Comparison of ENCODE assay signal across 19 cellular contexts in the genomic region with DNA sequence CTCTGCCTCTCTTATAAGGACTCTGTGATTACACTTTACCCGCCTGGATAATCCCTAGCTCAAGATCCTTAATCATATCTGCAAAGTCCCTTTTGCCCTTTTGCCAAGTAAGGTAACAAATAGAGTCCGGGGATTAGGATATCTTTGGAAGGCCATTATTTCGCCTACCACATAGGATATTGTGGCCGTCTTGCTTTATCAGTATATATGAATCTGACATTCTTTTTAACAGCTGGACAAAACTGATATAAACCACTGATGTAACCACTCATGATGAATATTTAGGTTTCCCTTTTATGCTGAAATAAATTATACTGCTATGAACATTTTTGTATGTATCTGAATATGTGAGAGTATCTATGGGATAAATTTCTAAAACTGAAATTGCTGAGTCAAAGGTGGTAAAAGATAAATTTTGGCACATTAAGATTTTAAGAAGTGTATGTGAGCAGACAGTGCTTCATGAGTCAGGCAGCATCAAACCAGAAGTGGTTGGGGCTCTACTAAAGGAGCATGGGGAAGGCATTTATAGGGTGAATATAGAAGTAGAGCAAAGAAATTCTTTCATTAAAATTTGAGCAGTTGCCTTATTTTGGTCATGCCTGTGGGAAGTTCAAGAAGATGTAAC. TPM values are rescaled to one million over a fixed set of nuclear protein-coding genes. Genes with fewer than 3 reads are reported as not detected.
DNase-seq lines count a peak whose midpoint lies in the region; ATAC-seq and TF ChIP-seq lines count a peak whose summit lies in the region.
"Had no signal": no experiment of that assay in that cellular context is flagged by ENCODE, and none has a peak within 500 bp of the region (broad histone marks: within the 10 kb centered on the region; RNA-seq: fewer than 3 reads in every experiment).

No MANE protein-coding gene starts in this region.

- intact Hi-C loops in Calu3 (cut with micrococcal nuclease; ENCODE audit: unreplicated experiment) = no loop called here

- H3K9me3 Mint-ChIP-seq in Calu3 (ENCODE audit: low read depth, unreplicated experiment) = no peaks in the 10 kb centered on the region
- H3K9me3 Mint-ChIP-seq in activated T-helper 17 cell treated with anti-CD3 and anti-CD28 coated beads, Interleukin-2, amount 50 U/mL, for 72 hours = peaks cover 5% of the 10 kb centered on the region
- H3K9me3 Mint-ChIP-seq in natural killer cell treated with Interleukin-12 subunit alpha and Interleukin-12 subunit beta and Interleukin-15 and Interleukin-18, amount 100 ng/mL, for 72 hours = no peaks in the 10 kb centered on the region

- no peak for DNase-seq in activated CD4-positive, CD25-positive, alpha-beta regulatory T cell treated with anti-CD3 and anti-CD28 coated beads, Interleukin-2, amount 50 U/mL, for 72 hours
- no peak for DNase-seq in Calu3
- no peak for DNase-seq in natural killer cell treated with Interleukin-12 subunit alpha and Interleukin-12 subunit beta and Interleukin-15 and Interleukin-18, amount 100 ng/mL, for 72 hours (ENCODE audit: low spot score)
- DNase-seq in GOT3 (lab: John Stamatoyannopoulos, UW) = no peak
- no peak for DNase-seq in GF-D8 (lab: John Stamatoyannopoulos, UW)
- DNase-seq: BE2C, Caco-2, caudate nucleus, dorsolateral prefrontal cortex, Kasumi-1, NCI-H1436, NCI-H2171, NCI-H526 treated with DMSO at 0.1 percent for 48 hours, retina, SHP77 treated with DMSO at 0.1 percent for 48 hours, WERI-Rb-1 had no signal

- TF ChIP-seq POLR2A in GM18505 (IDR thresholded peaks at IDR 0.05; ENCODE audit: borderline replicate concordance, extremely low read depth, insufficient read depth, insufficient read length) = no peak

- H3K4me3 Mint-ChIP-seq in Calu3 (ENCODE audit: low read depth, unreplicated experiment) = no peak overlapping the region
- no peak overlapping the region for H3K4me3 Mint-ChIP-seq in activated T-helper 17 cell treated with anti-CD3 and anti-CD28 coated beads, Interleukin-2, amount 50 U/mL, for 72 hours
- H3K4me3 Mint-ChIP-seq in natural killer cell treated with Interleukin-12 subunit alpha and Interleukin-12 subunit beta and Interleukin-15 and Interleukin-18, amount 100 ng/mL, for 72 hours = peak overlapping the region; percentile 4

- peak overlapping the region; percentile 20 for H3K27ac Mint-ChIP-seq in Calu3 (ENCODE audit: unreplicated experiment)
- no peak overlapping the region for H3K27ac Mint-ChIP-seq in activated T-helper 17 cell treated with anti-CD3 and anti-CD28 coated beads, Interleukin-2, amount 50 U/mL, for 72 hours
- H3K27ac Mint-ChIP-seq in natural killer cell treated with Interleukin-12 subunit alpha and Interleukin-12 subunit beta and Interleukin-15 and Interleukin-18, amount 100 ng/mL, for 72 hours = peak overlapping the region; percentile 13 to 69

- BruUV-seq in Calu3 (replicated peaks; lab: Mats Ljungman, UMichigan) = no TSS peak

- peaks cover 31% of the 10 kb centered on the region for H3K4me1 Mint-ChIP-seq in Calu3 (ENCODE audit: low read depth, unreplicated experiment)
- H3K4me1 Mint-ChIP-seq in activated T-helper 17 cell treated with anti-CD3 and anti-CD28 coated beads, Interleukin-2, amount 50 U/mL, for 72 hours = peaks cover 12% of the 10 kb centered on the region
- peaks cover 19 to 29% of the 10 kb centered on the region in 2 donors for H3K4me1 Mint-ChIP-seq in natural killer cell treated with Interleukin-12 subunit alpha and Interleukin-12 subunit beta and Interleukin-15 and Interleukin-18, amount 100 ng/mL, for 72 hours (ENCODE audit: low read depth in 2 of 2)

- TF ChIP-seq CTCF in Calu3 (IDR thresholded peaks at IDR 0.05; ENCODE audit: unreplicated experiment) = no peak

- H3K36me3 Mint-ChIP-seq in Calu3 (ENCODE audit: insufficient read depth, unreplicated experiment) = peaks cover 11% of the 10 kb centered on the region
- peaks cover 28% of the 10 kb centered on the region for H3K36me3 Mint-ChIP-seq in activated T-helper 17 cell treated with anti-CD3 and anti-CD28 coated beads, Interleukin-2, amount 50 U/mL, for 72 hours (ENCODE audit: low read depth)
- H3K36me3 Mint-ChIP-seq in natural killer cell treated with Interleukin-12 subunit alpha and Interleukin-12 subunit beta and Interleukin-15 and Interleukin-18, amount 100 ng/mL, for 72 hours = peaks cover 5% of the 10 kb centered on the region

- H3K27me3 Mint-ChIP-seq in Calu3 (ENCODE audit: unreplicated experiment) = no peaks in the 10 kb centered on the region
- no peaks in the 10 kb centered on the region for H3K27me3 Mint-ChIP-seq in activated T-helper 17 cell treated with anti-CD3 and anti-CD28 coated beads, Interleukin-2, amount 50 U/mL, for 72 hours
- no peaks in the 10 kb centered on the region for H3K27me3 Mint-ChIP-seq in natural killer cell treated with Interleukin-12 subunit alpha and Interleukin-12 subunit beta and Interleukin-15 and Interleukin-18, amount 100 ng/mL, for 72 hours

- peak; percentile 83 to 94 for ATAC-seq in activated CD4-positive, CD25-positive, alpha-beta regulatory T cell treated with anti-CD3 and anti-CD28 coated beads, Interleukin-2, amount 50 U/mL, for 24 hours
- peak; percentile 71 for ATAC-seq in activated T-helper 17 cell treated with anti-CD3 and anti-CD28 coated beads, Interleukin-2, amount 50 U/mL, for 72 hours (replicated peaks)
- peak in 1 of 2 donors; percentile 73 for ATAC-seq in natural killer cell treated with Interleukin-12 subunit alpha and Interleukin-12 subunit beta and Interleukin-15 and Interleukin-18, amount 100 ng/mL, for 72 hours
- ATAC-seq in GM18505 (IDR thresholded peaks at IDR 0.05; ENCODE audit: unreplicated experiment) = no peak

- CTCF ChIA-PET in Calu3 (lab: Charles Lee) = no interaction called here

RNA-seq across cellular contexts. Expression of a gene that starts 44.7 kb away (rescaled TPM):
- total RNA-seq in Calu3 (2022) = 86.1 and 86.6 TPM in 2 replicates
- total RNA-seq in activated T-helper 17 cell treated with anti-CD3 and anti-CD28 coated beads, Interleukin-2, amount 50 U/mL, for 72 hours = 10 to 100 TPM; 46.1 to 48.1 TPM
- total RNA-seq in natural killer cell treated with Interleukin-12 subunit alpha and Interleukin-12 subunit beta and Interleukin-15 and Interleukin-18, amount 100 ng/mL, for 72 hours = 10 to 100 TPM; 41.8 to 49.7 TPM

RNA-seq across cellular contexts. Expression of a gene that starts 49.9 kb away (rescaled TPM):
- 146 and 160 TPM in 2 replicates for total RNA-seq in Calu3 (2022)
- total RNA-seq in activated T-helper 17 cell treated with anti-CD3 and anti-CD28 coated beads, Interleukin-2, amount 50 U/mL, for 72 hours = 100 to 1,000 TPM in 1 of 2 donors, 10 to 100 TPM in 1; 69.0 to 111 TPM
- total RNA-seq in natural killer cell treated with Interleukin-12 subunit alpha and Interleukin-12 subunit beta and Interleukin-15 and Interleukin-18, amount 100 ng/mL, for 72 hours = 100 to 1,000 TPM in 1 of 2 donors, 10 to 100 TPM in 1; 48.6 to 120 TPM
